ENCODE assay signal across 34 cellular contexts in genomic region chr21:27085387-27085786, GRCh38.
"Had no signal": no experiment of that assay in that cellular context is flagged by ENCODE, and none has a peak within 500 bp of the region (broad histone marks: within the 10 kb centered on the region; RNA-seq: fewer than 3 reads in every experiment).

No MANE protein-coding gene starts in this region.

- H3K27me3 ChIP-seq: MG63 had no signal

- H3K9me3 ChIP-seq: MG63 had no signal

- H3K4me3 ChIP-seq: MG63 had no signal

- H3K36me3 ChIP-seq: MG63 had no signal

- DNase-seq: Karpas-422, Kasumi-1, KG1, MG63, MM.1S, MV-4-11, NCI-H1048, NCI-H1092, NCI-H1092 treated with DMSO at 0.1 percent for 48 hours, NCI-H1105, NCI-H1105 treated with DMSO at 0.1 percent for 48 hours, NCI-H1417, NCI-H1417 treated with DMSO at 0.1 percent for 48 hours, NCI-H1436, NCI-H1436 treated with DMSO at 0.1 percent for 48 hours, NCI-H146, NCI-H1694, NCI-H1694 treated with DMSO at 0.1 percent for 48 hours, NCI-H187, NCI-H187 treated with DMSO at 0.1 percent for 48 hours, NCI-H1930, NCI-H2029, NCI-H2029 treated with DMSO at 0.1 percent for 48 hours, NCI-H2081, NCI-H2081 treated with DMSO at 0.1 percent for 48 hours, NCI-H2107, NCI-H2171 treated with DMSO at 0.1 percent for 48 hours, NCI-H2227 treated with DMSO at 0.1 percent for 48 hours, NCI-H226, NCI-H345, NCI-H446, NCI-H446 treated with DMSO at 0.1 percent for 48 hours, NCI-H510A had no signal

- H3K27ac ChIP-seq: KMS-11 had no signal
